Comparison of ENCODE assay signal across 8 cellular contexts in the genomic region with DNA sequence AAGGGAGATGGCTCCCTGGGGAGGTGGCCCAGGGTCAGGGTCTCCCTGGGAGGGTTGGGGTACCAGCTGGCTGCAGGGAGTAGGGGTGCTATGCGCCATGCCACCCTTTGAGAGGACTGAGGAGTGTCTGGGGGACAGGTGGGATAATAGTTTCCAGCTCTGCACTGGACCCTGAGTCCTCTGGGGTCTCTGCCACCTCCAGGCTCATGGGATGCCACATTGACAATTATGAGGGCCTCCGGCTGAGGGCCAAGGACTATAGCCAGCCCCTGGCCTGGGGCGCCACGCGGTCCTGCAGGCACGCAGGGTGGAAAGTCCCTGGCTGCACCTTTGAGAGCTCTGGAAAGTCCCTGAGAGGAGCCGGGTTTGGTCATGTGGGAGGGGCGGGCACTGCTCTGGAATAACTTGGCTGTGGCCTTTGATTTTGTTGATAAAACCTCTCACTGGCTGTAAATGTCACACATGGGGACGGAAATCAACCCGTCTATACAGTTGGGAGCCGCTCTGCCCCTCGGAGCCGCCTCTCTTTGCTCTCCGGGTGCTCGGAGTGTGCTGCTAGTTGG. TPM values are rescaled to one million over a fixed set of nuclear protein-coding genes. Genes with fewer than 3 reads are reported as not detected.
DNase-seq lines count a peak whose midpoint lies in the region; ATAC-seq lines count a peak whose summit lies in the region.

No MANE protein-coding gene starts in this region.

- no peak overlapping the region for H4K8ac ChIP-seq in neuronal stem cell (ENCODE audit: low read depth, low read length)

- peak overlapping the region; percentile 89 for H3K27ac ChIP-seq in effector memory CD4-positive, alpha-beta T cell (ENCODE audit: insufficient read depth, low read length, poor library complexity, severe bottlenecking)
- H3K27ac ChIP-seq in neuronal stem cell (replicated peaks; ENCODE audit: low read length) (no peak overlapping the region), thymus (ENCODE audit: low read depth) (peak overlapping the region; percentile 88)

- H3K4me1 ChIP-seq in effector memory CD4-positive, alpha-beta T cell (ENCODE audit: control insufficient read depth, insufficient read depth, low read length, poor library complexity, severe bottlenecking), result peaks cover 21% of the 10 kb centered on the region
- H3K4me1 ChIP-seq in neuronal stem cell (ENCODE audit: control insufficient read depth in 2 of 2, insufficient read depth in 1 of 2, low read depth in 1 of 2, low read length in 2 of 2) (no peaks in the 10 kb centered on the region), thymus (ENCODE audit: control insufficient read depth, insufficient read depth, low read length) (no peaks in the 10 kb centered on the region)

- no peak overlapping the region for H2BK12ac ChIP-seq in neuronal stem cell (ENCODE audit: low read length)

- H3K4me3 ChIP-seq in effector memory CD4-positive, alpha-beta T cell (ENCODE audit: insufficient read depth, low read depth, low read length, poor library complexity, severe bottlenecking), result peak overlapping the region; percentile 30
- H3K4me3 ChIP-seq in neuronal stem cell (ENCODE audit: low read length in 2 of 2), result no peak overlapping the region
- no peak overlapping the region for H3K4me3 ChIP-seq in thymus (ENCODE audit: low read length)

- no peak overlapping the region for H3K4me2 ChIP-seq in neuronal stem cell (ENCODE audit: insufficient read depth, low read length, poor library complexity, severe bottlenecking)

- no peak overlapping the region for H2BK120ac ChIP-seq in neuronal stem cell (ENCODE audit: low read depth, low read length)

- peak overlapping the region; percentile 65 for H3K23ac ChIP-seq in neuronal stem cell (ENCODE audit: low read depth, low read length, poor library complexity)

- no peak overlapping the region for H2BK15ac ChIP-seq in neuronal stem cell (ENCODE audit: low read length)

- no peak overlapping the region for H3K18ac ChIP-seq in neuronal stem cell (ENCODE audit: low read length)

- H3K79me1 ChIP-seq in neuronal stem cell (ENCODE audit: low read depth, low read length), result peaks cover 14% of the 10 kb centered on the region

- no peak overlapping the region for H4K91ac ChIP-seq in neuronal stem cell (ENCODE audit: low read depth, low read length, poor library complexity)

- no peak overlapping the region for H3K9ac ChIP-seq in neuronal stem cell (ENCODE audit: low read depth, low read length, poor library complexity)

- H3K36me3 ChIP-seq in effector memory CD4-positive, alpha-beta T cell (ENCODE audit: control insufficient read depth, insufficient read depth, low read length), result peaks cover 32% of the 10 kb centered on the region
- peaks cover 52 to 87% of the 10 kb centered on the region in 2 donors for H3K36me3 ChIP-seq in neuronal stem cell (replicated peaks in 1 of 2; ENCODE audit: control insufficient read depth in 2 of 2, insufficient read depth in 2 of 2, low read length in 2 of 2)
- H3K36me3 ChIP-seq in thymus (ENCODE audit: control insufficient read depth, insufficient read depth), result peaks cover 72% of the 10 kb centered on the region

- H3K27me3 ChIP-seq in effector memory CD4-positive, alpha-beta T cell (replicated peaks; ENCODE audit: control insufficient read depth, insufficient read depth, low read length, poor library complexity, severe bottlenecking), result no peaks in the 10 kb centered on the region
- H3K27me3 ChIP-seq in neuronal stem cell (ENCODE audit: control insufficient read depth in 3 of 3, insufficient read depth in 3 of 3, low read depth in 1 of 3, low read length in 3 of 3) (no peaks in the 10 kb centered on the region), thymus (ENCODE audit: control insufficient read depth, insufficient read depth) (no peaks in the 10 kb centered on the region)

- peak; percentile 87 to 90 for DNase-seq in activated CD4-positive, alpha-beta T cell treated with anti-CD3 and anti-CD28 coated beads, Interleukin-2, amount 50 U/mL, for 4 hours
- peak; percentile 82 to 88 (median 84) for DNase-seq in effector memory CD4-positive, alpha-beta T cell
- no peak for DNase-seq in neuronal stem cell (ENCODE audit: low spot score)
- no peak for DNase-seq in C1 segment of cervical spinal cord (lab: John Stamatoyannopoulos, UW)
- DNase-seq in cerebellar nuclear complex (lab: John Stamatoyannopoulos, UW), result no peak

- no peak overlapping the region for H2AK5ac ChIP-seq in neuronal stem cell (ENCODE audit: low read depth, low read length)

- no peak overlapping the region for H3K14ac ChIP-seq in neuronal stem cell (ENCODE audit: low read length)

- no peaks in the 10 kb centered on the region for H3K9me3 ChIP-seq in effector memory CD4-positive, alpha-beta T cell (ENCODE audit: control insufficient read depth, low read length)
- no peaks in the 10 kb centered on the region for H3K9me3 ChIP-seq in neuronal stem cell (replicated peaks in 1 of 2; ENCODE audit: control insufficient read depth in 2 of 2, insufficient read depth in 1 of 2, low read depth in 1 of 2, low read length in 2 of 2)
- no peaks in the 10 kb centered on the region for H3K9me3 ChIP-seq in thymus (ENCODE audit: control insufficient read depth)

- peak; percentile 39 for ATAC-seq in GM18867 (IDR thresholded peaks at IDR 0.05; ENCODE audit: unreplicated experiment)
- peak; percentile 46 for ATAC-seq in HG03159 (IDR thresholded peaks at IDR 0.05; ENCODE audit: unreplicated experiment)

- H2BK5ac ChIP-seq in neuronal stem cell (ENCODE audit: low read length), result no peak overlapping the region

- WGBS in neuronal stem cell (ENCODE audit: extremely low coverage in 2 of 2, insufficient read length in 2 of 2, insufficient replicate concordance in 1 of 2), 2 donors, result no CpG with 5 or more reads among the region's 15 CpGs
- 87% methylated on average over 15 of the region's 15 CpGs for WGBS in thymus

- no peak overlapping the region for H2AFZ ChIP-seq in neuronal stem cell (ENCODE audit: low read length)

- H3K4ac ChIP-seq in neuronal stem cell (ENCODE audit: low read length), result no peak overlapping the region

RNA-seq across cellular contexts. Expression of a gene that starts 16.0 kb away (rescaled TPM):
- 11.3 TPM for polyA plus RNA-seq in neuronal stem cell (2013, experiment 1 of 2)
- 11.0 TPM for polyA plus RNA-seq in neuronal stem cell (2013, experiment 2 of 2)
- 18.8 TPM for polyA plus RNA-seq in thymus

RNA-seq across cellular contexts. Expression of a gene that starts 36.2 kb away (rescaled TPM):
- polyA plus RNA-seq in neuronal stem cell (2013, experiment 1 of 2), result 289 TPM
- polyA plus RNA-seq in neuronal stem cell (2013, experiment 2 of 2), result 288 TPM
- 407 TPM for polyA plus RNA-seq in thymus

RNA-seq across cellular contexts. Expression of a gene that starts 42.2 kb away (rescaled TPM):
- polyA plus RNA-seq in neuronal stem cell (2013, experiment 1 of 2), result 33.3 TPM
- 31.2 TPM for polyA plus RNA-seq in neuronal stem cell (2013, experiment 2 of 2)
- polyA plus RNA-seq in thymus, result 162 TPM

RNA-seq across cellular contexts. Expression of a gene that starts 42.7 kb away (rescaled TPM):
- polyA plus RNA-seq in neuronal stem cell (2013, experiment 1 of 2), result 0.31 TPM
- 0.22 TPM for polyA plus RNA-seq in neuronal stem cell (2013, experiment 2 of 2)
- polyA plus RNA-seq in thymus, result 6.5 TPM

RNA-seq across cellular contexts. Expression of a gene that starts 49.7 kb away (rescaled TPM):
- polyA plus RNA-seq in neuronal stem cell (2013, experiment 1 of 2), result 0.07 TPM
- 0.12 TPM for polyA plus RNA-seq in neuronal stem cell (2013, experiment 2 of 2)
- 14.4 TPM for polyA plus RNA-seq in thymus

Comparison
In these comparisons a context has a peak if more than half of its experiments do, and no peak if none do; other contexts are left out.
1. DNase-seq: peak in activated CD4-positive, alpha-beta T cell treated with anti-CD3 and anti-CD28 coated beads, Interleukin-2, amount 50 U/mL, for 4 hours (2 of 2) and effector memory CD4-positive, alpha-beta T cell (3 of 3); none in neuronal stem cell (single experiment), C1 segment of cervical spinal cord (0 of 14) and cerebellar nuclear complex (0 of 2).